ENCODE assay signal across 15 cellular contexts in the genomic region with DNA sequence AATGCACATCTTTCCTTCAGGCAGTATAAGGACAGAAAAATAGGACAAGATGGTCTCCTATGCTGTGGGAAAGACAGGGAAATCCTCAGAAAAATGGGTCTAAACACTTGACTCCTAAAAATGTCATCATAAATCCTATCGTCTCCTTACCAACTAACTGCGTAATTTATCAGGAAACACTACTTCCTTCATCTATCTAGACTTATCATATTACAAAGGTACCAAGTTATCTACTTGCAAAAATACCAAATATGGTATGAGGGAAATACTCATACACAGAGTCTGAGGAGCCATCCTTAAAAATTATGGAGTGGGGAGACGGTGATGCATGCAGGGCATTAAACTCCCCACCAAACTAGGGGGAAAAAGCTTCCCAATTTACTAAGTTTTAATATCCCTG. TPM values are rescaled to one million over a fixed set of nuclear protein-coding genes. Genes with fewer than 3 reads are reported as not detected.
DNase-seq lines count a peak whose midpoint lies in the region; ATAC-seq and TF ChIP-seq lines count a peak whose summit lies in the region.
"Had no signal": no experiment of that assay in that cellular context is flagged by ENCODE, and none has a peak within 500 bp of the region (broad histone marks: within the 10 kb centered on the region; RNA-seq: fewer than 3 reads in every experiment).

No MANE protein-coding gene starts in this region.

- no peak overlapping the region for H2AFZ ChIP-seq in DND-41 (ENCODE audit: low read depth, low read length)

- H3K9me3 Mint-ChIP-seq in WTC11: no peaks in the 10 kb centered on the region
- no peaks in the 10 kb centered on the region for H3K9me3 Mint-ChIP-seq in naive B cell
- H3K9me3 Mint-ChIP-seq: neural crest cell had no signal

- H3K4me1 Mint-ChIP-seq in WTC11 (peaks cover 36% of the 10 kb centered on the region), naive B cell (peaks cover 77 to 93% (median 85%) of the 10 kb centered on the region in 3 donors)

- TF ChIP-seq CTCF in DND-41 (IDR thresholded peaks at IDR 0.05; ENCODE audit: borderline replicate concordance, extremely low read depth, low read length, poor library complexity, severe bottlenecking) (no peak), WTC11 (IDR thresholded peaks at IDR 0.05) (no peak)

- peaks cover 25% of the 10 kb centered on the region for H3K36me3 ChIP-seq in BLaER1
- peaks cover 12% of the 10 kb centered on the region for H3K36me3 ChIP-seq in DND-41 (ENCODE audit: insufficient read depth, low read length)
- H3K36me3 ChIP-seq: cardiac muscle cell had no signal

- H3K4me3 ChIP-seq in BLaER1: no peak overlapping the region
- H3K4me3 ChIP-seq in DND-41 (ENCODE audit: low read depth in 1 of 2, low read length in 2 of 2): no peak overlapping the region
- H3K4me3 ChIP-seq: cardiac muscle cell had no signal

- peaks cover 99% of the 10 kb centered on the region for H3K79me2 ChIP-seq in DND-41 (ENCODE audit: insufficient read depth, low read length)

- peaks cover 99% of the 10 kb centered on the region for H4K20me1 ChIP-seq in BLaER1
- H4K20me1 ChIP-seq in DND-41 (ENCODE audit: insufficient read depth, low read length): peaks cover 64% of the 10 kb centered on the region

- POLR2A ChIA-PET in WTC11 (lab: Charles Lee): no interaction called here

- H3K36me3 Mint-ChIP-seq in WTC11 (no peaks in the 10 kb centered on the region), naive B cell (peaks cover 0 to 9% of the 10 kb centered on the region in 2 donors)

- CTCF ChIA-PET in WTC11 (lab: Charles Lee): interaction anchor here (0.5 kb wide), 1 partner anchor 92 kb away, joined by 3 read pairs; no protein-coding TSS in a partner anchor

- DNase-seq in DND-41 (no peak), WTC11 (ENCODE audit: low spot score) (no peak), naive B cell (no peak), D341Med (ENCODE audit: low spot score) (no peak), NCI-H2107 (lab: John Stamatoyannopoulos, UW) (no peak)
- DNase-seq: activated CD8-positive, alpha-beta memory T cell treated with anti-CD3 and anti-CD28 coated beads, Interleukin-2, amount 50 U/mL, for 48 hours; DMS79; effector CD8-positive, alpha-beta T cell; mammary epithelial cell; NCI-H748 treated with DMSO at 0.1 percent for 48 hours had no signal

- H3K27me3 ChIP-seq in BLaER1: no peaks in the 10 kb centered on the region
- H3K27me3 ChIP-seq in DND-41 (ENCODE audit: insufficient read depth, low read length, poor library complexity): no peaks in the 10 kb centered on the region
- H3K27me3 ChIP-seq: cardiac muscle cell had no signal

- H3K4me3 Mint-ChIP-seq in WTC11 (no peak overlapping the region), naive B cell (peak overlapping the region in 7 of 8 donors; percentile 57 to 86 (median 73))
- H3K4me3 Mint-ChIP-seq: neural crest cell had no signal

- H3K4me1 ChIP-seq in BLaER1 (peaks cover 60% of the 10 kb centered on the region), DND-41 (ENCODE audit: insufficient read depth, low read length) (peaks cover 42% of the 10 kb centered on the region)

- H3K27ac ChIP-seq in BLaER1: no peak overlapping the region
- H3K27ac ChIP-seq in DND-41 (ENCODE audit: low read length): peak overlapping the region; percentile 56
- H3K27ac ChIP-seq: cardiac muscle cell had no signal

- peak overlapping the region; percentile 24; the same call in 1 of the 2 replicates for H3K27ac Mint-ChIP-seq in WTC11
- peak overlapping the region; percentile 66 to 98 (median 92) for H3K27ac Mint-ChIP-seq in naive B cell

- peaks cover 15% of the 10 kb centered on the region for H3K9me3 ChIP-seq in BLaER1
- no peaks in the 10 kb centered on the region for H3K9me3 ChIP-seq in DND-41 (ENCODE audit: insufficient read depth, low read length, severe bottlenecking)

- H3K27me3 Mint-ChIP-seq in WTC11 (ENCODE audit: low read depth) (no peaks in the 10 kb centered on the region), naive B cell (no peaks in the 10 kb centered on the region)

- no peak overlapping the region for H3K9ac ChIP-seq in BLaER1
- no peak overlapping the region for H3K9ac ChIP-seq in DND-41 (ENCODE audit: low read depth, low read length)

- ATAC-seq in DND-41 (ENCODE audit: insufficient read depth, low read depth) (no peak), WTC11 (no peak), naive B cell (ENCODE audit: low read depth in 2 of 2) (peak in 1 of 2 donors; percentile 37), HG03095 (IDR thresholded peaks at IDR 0.05; ENCODE audit: unreplicated experiment) (no peak)
- ATAC-seq: Panc1 had no signal

- peak overlapping the region; percentile 45 for H3K4me2 ChIP-seq in BLaER1
- no peak overlapping the region for H3K4me2 ChIP-seq in DND-41 (ENCODE audit: insufficient read depth, low read length)

TF ChIP-seq in WTC11, 78 proteins besides CTCF, POLR2A, EP300 and RAD21 (continues in another document):
- TF ChIP-seq ZNF416 (CRISPR knock-in tag; IDR thresholded peaks at IDR 0.05): no peak
- no peak for TF ChIP-seq GTF2I (CRISPR knock-in tag; conservative IDR thresholded peaks at IDR 0.05)
- TF ChIP-seq, protein P1, sequence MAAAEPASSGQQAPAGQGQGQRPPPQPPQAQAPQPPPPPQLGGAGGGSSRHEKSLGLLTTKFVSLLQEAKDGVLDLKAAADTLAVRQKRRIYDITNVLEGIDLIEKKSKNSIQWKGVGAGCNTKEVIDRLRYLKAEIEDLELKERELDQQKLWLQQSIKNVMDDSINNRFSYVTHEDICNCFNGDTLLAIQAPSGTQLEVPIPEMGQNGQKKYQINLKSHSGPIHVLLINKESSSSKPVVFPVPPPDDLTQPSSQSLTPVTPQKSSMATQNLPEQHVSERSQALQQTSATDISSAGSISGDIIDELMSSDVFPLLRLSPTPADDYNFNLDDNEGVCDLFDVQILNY (CRISPR knock-in tag; IDR thresholded peaks at IDR 0.05): no peak
- TF ChIP-seq, protein P2, sequence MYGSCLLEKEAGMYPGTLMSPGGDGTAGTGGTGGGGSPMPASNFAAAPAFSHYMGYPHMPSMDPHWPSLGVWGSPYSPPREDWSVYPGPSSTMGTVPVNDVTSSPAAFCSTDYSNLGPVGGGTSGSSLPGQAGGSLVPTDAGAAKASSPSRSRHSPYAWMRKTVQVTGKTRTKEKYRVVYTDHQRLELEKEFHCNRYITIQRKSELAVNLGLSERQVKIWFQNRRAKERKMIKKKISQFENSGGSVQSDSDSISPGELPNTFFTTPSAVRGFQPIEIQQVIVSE (CRISPR knock-in tag; IDR thresholded peaks at IDR 0.05; ENCODE audit: borderline replicate concordance): no peak
- no peak for TF ChIP-seq NR2C2 (CRISPR knock-in tag; IDR thresholded peaks at IDR 0.05)
- TF ChIP-seq ELF4 (CRISPR knock-in tag; IDR thresholded peaks at IDR 0.05; ENCODE audit: low read depth): no peak
- TF ChIP-seq, protein P3, sequence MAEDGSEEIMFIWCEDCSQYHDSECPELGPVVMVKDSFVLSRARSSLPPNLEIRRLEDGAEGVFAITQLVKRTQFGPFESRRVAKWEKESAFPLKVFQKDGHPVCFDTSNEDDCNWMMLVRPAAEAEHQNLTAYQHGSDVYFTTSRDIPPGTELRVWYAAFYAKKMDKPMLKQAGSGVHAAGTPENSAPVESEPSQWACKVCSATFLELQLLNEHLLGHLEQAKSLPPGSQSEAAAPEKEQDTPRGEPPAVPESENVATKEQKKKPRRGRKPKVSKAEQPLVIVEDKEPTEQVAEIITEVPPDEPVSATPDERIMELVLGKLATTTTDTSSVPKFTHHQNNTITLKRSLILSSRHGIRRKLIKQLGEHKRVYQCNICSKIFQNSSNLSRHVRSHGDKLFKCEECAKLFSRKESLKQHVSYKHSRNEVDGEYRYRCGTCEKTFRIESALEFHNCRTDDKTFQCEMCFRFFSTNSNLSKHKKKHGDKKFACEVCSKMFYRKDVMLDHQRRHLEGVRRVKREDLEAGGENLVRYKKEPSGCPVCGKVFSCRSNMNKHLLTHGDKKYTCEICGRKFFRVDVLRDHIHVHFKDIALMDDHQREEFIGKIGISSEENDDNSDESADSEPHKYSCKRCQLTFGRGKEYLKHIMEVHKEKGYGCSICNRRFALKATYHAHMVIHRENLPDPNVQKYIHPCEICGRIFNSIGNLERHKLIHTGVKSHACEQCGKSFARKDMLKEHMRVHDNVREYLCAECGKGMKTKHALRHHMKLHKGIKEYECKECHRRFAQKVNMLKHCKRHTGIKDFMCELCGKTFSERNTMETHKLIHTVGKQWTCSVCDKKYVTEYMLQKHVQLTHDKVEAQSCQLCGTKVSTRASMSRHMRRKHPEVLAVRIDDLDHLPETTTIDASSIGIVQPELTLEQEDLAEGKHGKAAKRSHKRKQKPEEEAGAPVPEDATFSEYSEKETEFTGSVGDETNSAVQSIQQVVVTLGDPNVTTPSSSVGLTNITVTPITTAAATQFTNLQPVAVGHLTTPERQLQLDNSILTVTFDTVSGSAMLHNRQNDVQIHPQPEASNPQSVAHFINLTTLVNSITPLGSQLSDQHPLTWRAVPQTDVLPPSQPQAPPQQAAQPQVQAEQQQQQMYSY (CRISPR knock-in tag; IDR thresholded peaks at IDR 0.05): no peak
- TF ChIP-seq SMAD4 (CRISPR knock-in tag; IDR thresholded peaks at IDR 0.05): no peak
- TF ChIP-seq, protein P4, sequence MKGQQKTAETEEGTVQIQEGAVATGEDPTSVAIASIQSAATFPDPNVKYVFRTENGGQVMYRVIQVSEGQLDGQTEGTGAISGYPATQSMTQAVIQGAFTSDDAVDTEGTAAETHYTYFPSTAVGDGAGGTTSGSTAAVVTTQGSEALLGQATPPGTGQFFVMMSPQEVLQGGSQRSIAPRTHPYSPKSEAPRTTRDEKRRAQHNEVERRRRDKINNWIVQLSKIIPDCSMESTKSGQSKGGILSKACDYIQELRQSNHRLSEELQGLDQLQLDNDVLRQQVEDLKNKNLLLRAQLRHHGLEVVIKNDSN (CRISPR knock-in tag; IDR thresholded peaks at IDR 0.05): no peak
- no peak for TF ChIP-seq GABPB1 (CRISPR knock-in tag; IDR thresholded peaks at IDR 0.05)
- no peak for TF ChIP-seq IRF2 (CRISPR knock-in tag; IDR thresholded peaks at IDR 0.05; ENCODE audit: borderline replicate concordance, low read depth)
- no peak for TF ChIP-seq ZBTB21 (CRISPR knock-in tag; IDR thresholded peaks at IDR 0.05; ENCODE audit: borderline replicate concordance)
- TF ChIP-seq ZNF219 (CRISPR knock-in tag; IDR thresholded peaks at IDR 0.05; ENCODE audit: borderline replicate concordance): no peak

RNA-seq across cellular contexts. Expression of a gene that starts 44.1 kb away (rescaled TPM):
- 82.9 to 93.3 TPM (median 92.6 TPM) in 3 replicates for total RNA-seq in WTC11 (2021)
- polyA plus RNA-seq in naive B cell (ENCODE audit: low read depth in 6 of 6): 100 to 1,000 TPM; 281 to 361 (median 305) TPM
